In genomic region chr1:207603777-207604176, GRCh38 we compare ENCODE assay signal across 22 cellular contexts. TPM values are rescaled to one million over a fixed set of nuclear protein-coding genes. Genes with fewer than 3 reads are reported as not detected.
DNase-seq lines count a peak whose midpoint lies in the region; FAIRE-seq and TF ChIP-seq lines count a peak whose summit lies in the region.
"Had no signal": no experiment of that assay in that cellular context is flagged by ENCODE, and none has a peak within 500 bp of the region (broad histone marks: within the 10 kb centered on the region; RNA-seq: fewer than 3 reads in every experiment).

No MANE protein-coding gene starts in this region.

- peak; percentile 33 for FAIRE-seq in RCC 7860 (lab: Jason Lieb, UNC)
- FAIRE-seq: GM12892, keratinocyte had no signal

- CTCF ChIA-PET in HEK293 (lab: Yijun Ruan, JAX): interaction anchor here (0.6 to 3.4 kb wide), 3 partner anchors 17 to 190 kb away, joined by 3 to 17 read pairs (median 4); no protein-coding TSS in a partner anchor

- no peak overlapping the region for H3K27ac ChIP-seq in HEK293 (ENCODE audit: extremely low read depth, low read depth, low read length)
- H3K27ac ChIP-seq: cardiac muscle cell had no signal

- POLR2A ChIA-PET in HEK293 (lab: Yijun Ruan, JAX): no interaction called here

- intact Hi-C loops in CD14-positive monocyte (cut with micrococcal nuclease): no loop called here

- no peaks in the 10 kb centered on the region for H3K36me3 ChIP-seq in HEK293 (ENCODE audit: control insufficient read depth in 2 of 2, insufficient read depth in 1 of 2, low read length in 2 of 2)
- H3K36me3 ChIP-seq: cardiac muscle cell had no signal

- no peak overlapping the region for H3K4me3 Mint-ChIP-seq in CD14-positive monocyte
- H3K4me3 Mint-ChIP-seq: IgD-negative memory B cell, memory B cell, natural killer cell had no signal

- no peaks in the 10 kb centered on the region for H3K9me3 ChIP-seq in HEK293 (ENCODE audit: control insufficient read depth, insufficient read depth, low read depth, low read length)

- DNase-seq in RCC 7860 (ENCODE audit: low spot score) (no peak), fibroblast of mammary gland (ENCODE audit: low read depth) (peak; percentile 69), stromal cell of bone marrow (ENCODE audit: low read depth) (peak; percentile 5), NCI-H510A (lab: John Stamatoyannopoulos, UW) (no peak), DMS114 treated with DMSO at 0.1 percent for 48 hours (lab: John Stamatoyannopoulos, UW; ENCODE audit: unreplicated experiment) (no peak), CD14-positive monocyte (ENCODE audit: low spot score) (no peak)
- DNase-seq: activated CD4-positive, CD25-positive, alpha-beta regulatory T cell treated with anti-CD3 and anti-CD28 coated beads, Interleukin-2, amount 50 U/mL, for 72 hours; Calu3; natural killer cell; NCI-H2029; NCI-H510A treated with DMSO at 0.1 percent for 48 hours; posterior cingulate gyrus; stimulated activated CD4-positive, alpha-beta T cell treated with anti-CD3 and anti-CD28 coated beads, Interleukin-4, amount 100 ng/mL, for 4 hours; substantia nigra; T-helper 9 cell had no signal

- H3K36me3 Mint-ChIP-seq in CD14-positive monocyte: peaks cover 54 to 80% of the 10 kb centered on the region in 2 donors
- H3K36me3 Mint-ChIP-seq: natural killer cell had no signal

- TF ChIP-seq CTCF in HEK293 (tag by site-specific recombination; IDR thresholded peaks at IDR 0.05) (no peak), fibroblast of mammary gland (conservative IDR thresholded peaks at IDR 0.05; ENCODE audit: control insufficient read depth, insufficient read depth, low read depth, low read length) (no peak), CD14-positive monocyte (IDR thresholded peaks at IDR 0.05) (no peak)

- H3K9me3 Mint-ChIP-seq in CD14-positive monocyte: peaks cover 0 to 1% (median 0%) of the 10 kb centered on the region in 7 donors
- H3K9me3 Mint-ChIP-seq: IgD-negative memory B cell, memory B cell, natural killer cell had no signal

- H3K4me1 ChIP-seq in HEK293 (ENCODE audit: control insufficient read depth, insufficient read depth, low read length): no peaks in the 10 kb centered on the region

- H3K4me3 ChIP-seq in HEK293 (ENCODE audit: low read depth, low read length) (no peak overlapping the region), fibroblast of mammary gland (ENCODE audit: control insufficient read depth, low read depth, low read length) (no peak overlapping the region)
- H3K4me3 ChIP-seq: cardiac muscle cell, smooth muscle cell had no signal

- peaks cover 0 to 4% (median 0%) of the 10 kb centered on the region in 3 donors for H3K27me3 Mint-ChIP-seq in CD14-positive monocyte (ENCODE audit: low read depth in 3 of 3)
- H3K27me3 Mint-ChIP-seq: IgD-negative memory B cell, memory B cell had no signal

- H3K4me1 Mint-ChIP-seq in CD14-positive monocyte: peaks cover 5% of the 10 kb centered on the region
- H3K4me1 Mint-ChIP-seq: IgD-negative memory B cell, natural killer cell had no signal

- H3K27ac Mint-ChIP-seq in CD14-positive monocyte: no peak overlapping the region
- H3K27ac Mint-ChIP-seq: IgD-negative memory B cell, memory B cell, natural killer cell had no signal

TF ChIP-seq in HEK293, 187 proteins besides CTCF, POLR2A, EP300 and RAD21:
- TF ChIP-seq ZNF645 (tag by site-specific recombination; IDR thresholded peaks at IDR 0.05) (no peak), ZBTB44 (tag by site-specific recombination; IDR thresholded peaks at IDR 0.05) (no peak), ZNF670 (tag by site-specific recombination; IDR thresholded peaks at IDR 0.05; ENCODE audit: low read depth) (no peak), ZNF600 (tag by site-specific recombination; IDR thresholded peaks at IDR 0.05) (peak; percentile 58; the same call in 1 of the 2 replicates)

RNA-seq across cellular contexts. Expression of gene CR1L, which starts 41.2 kb away (rescaled TPM):
- not detected for polyA plus RNA-seq in CD14-positive monocyte
- polyA plus RNA-seq: cardiac muscle cell, IgD-negative memory B cell, keratinocyte had no signal

Comparison
In these comparisons a context has a peak if more than half of its experiments do, and no peak if none do; other contexts are left out.
1. DNase-seq: peak in fibroblast of mammary gland (single experiment) and stromal cell of bone marrow (single experiment); none in RCC 7860 (single experiment), NCI-H510A (single experiment), DMS114 treated with DMSO at 0.1 percent for 48 hours (single experiment) and CD14-positive monocyte (single experiment).